ENCODE assay signal across 1 cellular context in the genomic region with DNA sequence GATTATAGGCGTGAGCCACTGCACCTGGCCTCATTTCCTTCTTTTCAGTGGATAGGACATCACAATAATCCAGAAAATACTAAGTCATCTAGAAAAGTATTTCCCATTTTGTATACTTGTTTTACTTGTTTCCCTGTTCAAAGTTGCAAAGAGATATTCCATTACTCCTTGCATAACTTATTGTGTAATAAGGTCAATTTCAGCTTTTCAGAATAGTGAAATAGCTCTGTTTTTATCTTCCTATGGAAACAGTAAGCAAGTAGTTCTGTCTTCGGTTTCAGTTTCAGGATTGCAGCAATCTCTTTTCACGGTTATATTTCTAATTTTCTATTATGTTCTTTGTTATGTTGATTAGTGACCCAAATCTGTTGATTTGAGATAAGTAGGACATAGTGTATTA.
A peak's percentile ranks its signal among the peaks of the same experiment; 100 is the strongest.
TF ChIP-seq lines count a peak whose summit lies in the region.

No MANE protein-coding gene starts in this region.

TF ChIP-seq in K562, 482 proteins besides CTCF, POLR2A, EP300 and RAD21:
- TF ChIP-seq PTRF (tag; IDR thresholded peaks at IDR 0.05) = no peak
- TF ChIP-seq, protein P1, sequence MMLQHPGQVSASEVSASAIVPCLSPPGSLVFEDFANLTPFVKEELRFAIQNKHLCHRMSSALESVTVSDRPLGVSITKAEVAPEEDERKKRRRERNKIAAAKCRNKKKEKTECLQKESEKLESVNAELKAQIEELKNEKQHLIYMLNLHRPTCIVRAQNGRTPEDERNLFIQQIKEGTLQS (IDR thresholded peaks at IDR 0.05) = no peak
- TF ChIP-seq, protein P1 (CRISPR knock-in tag; conservative IDR thresholded peaks at IDR 0.05) = no peak
- no peak for TF ChIP-seq SIN3B (IDR thresholded peaks at IDR 0.05; ENCODE audit: low read depth)
- no peak for TF ChIP-seq CEBPG (CRISPR knock-in tag; IDR thresholded peaks at IDR 0.05)
- TF ChIP-seq CEBPG (tag; conservative IDR thresholded peaks at IDR 0.05 in 1 of 2, IDR thresholded peaks at IDR 0.05 in 1 of 2) = peak in 1 of 2 experiments; percentile 67; a peak in 2 of 4 replicates
- TF ChIP-seq POLR2B (IDR thresholded peaks at IDR 0.05; ENCODE audit: low read depth, partially characterized antibody) = no peak
- no peak for TF ChIP-seq MYC (IDR thresholded peaks at IDR 0.05; ENCODE audit: low read depth, low read length)
- TF ChIP-seq MYC (CRISPR knock-in tag; IDR thresholded peaks at IDR 0.05; ENCODE audit: borderline replicate concordance, low read depth) = no peak
- TF ChIP-seq NBN (IDR thresholded peaks at IDR 0.05; ENCODE audit: low read depth) = no peak
- TF ChIP-seq, protein P2, sequence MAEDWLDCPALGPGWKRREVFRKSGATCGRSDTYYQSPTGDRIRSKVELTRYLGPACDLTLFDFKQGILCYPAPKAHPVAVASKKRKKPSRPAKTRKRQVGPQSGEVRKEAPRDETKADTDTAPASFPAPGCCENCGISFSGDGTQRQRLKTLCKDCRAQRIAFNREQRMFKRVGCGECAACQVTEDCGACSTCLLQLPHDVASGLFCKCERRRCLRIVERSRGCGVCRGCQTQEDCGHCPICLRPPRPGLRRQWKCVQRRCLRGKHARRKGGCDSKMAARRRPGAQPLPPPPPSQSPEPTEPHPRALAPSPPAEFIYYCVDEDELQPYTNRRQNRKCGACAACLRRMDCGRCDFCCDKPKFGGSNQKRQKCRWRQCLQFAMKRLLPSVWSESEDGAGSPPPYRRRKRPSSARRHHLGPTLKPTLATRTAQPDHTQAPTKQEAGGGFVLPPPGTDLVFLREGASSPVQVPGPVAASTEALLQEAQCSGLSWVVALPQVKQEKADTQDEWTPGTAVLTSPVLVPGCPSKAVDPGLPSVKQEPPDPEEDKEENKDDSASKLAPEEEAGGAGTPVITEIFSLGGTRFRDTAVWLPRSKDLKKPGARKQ (CRISPR knock-in tag; IDR thresholded peaks at IDR 0.05) = no peak
- TF ChIP-seq, protein P3, sequence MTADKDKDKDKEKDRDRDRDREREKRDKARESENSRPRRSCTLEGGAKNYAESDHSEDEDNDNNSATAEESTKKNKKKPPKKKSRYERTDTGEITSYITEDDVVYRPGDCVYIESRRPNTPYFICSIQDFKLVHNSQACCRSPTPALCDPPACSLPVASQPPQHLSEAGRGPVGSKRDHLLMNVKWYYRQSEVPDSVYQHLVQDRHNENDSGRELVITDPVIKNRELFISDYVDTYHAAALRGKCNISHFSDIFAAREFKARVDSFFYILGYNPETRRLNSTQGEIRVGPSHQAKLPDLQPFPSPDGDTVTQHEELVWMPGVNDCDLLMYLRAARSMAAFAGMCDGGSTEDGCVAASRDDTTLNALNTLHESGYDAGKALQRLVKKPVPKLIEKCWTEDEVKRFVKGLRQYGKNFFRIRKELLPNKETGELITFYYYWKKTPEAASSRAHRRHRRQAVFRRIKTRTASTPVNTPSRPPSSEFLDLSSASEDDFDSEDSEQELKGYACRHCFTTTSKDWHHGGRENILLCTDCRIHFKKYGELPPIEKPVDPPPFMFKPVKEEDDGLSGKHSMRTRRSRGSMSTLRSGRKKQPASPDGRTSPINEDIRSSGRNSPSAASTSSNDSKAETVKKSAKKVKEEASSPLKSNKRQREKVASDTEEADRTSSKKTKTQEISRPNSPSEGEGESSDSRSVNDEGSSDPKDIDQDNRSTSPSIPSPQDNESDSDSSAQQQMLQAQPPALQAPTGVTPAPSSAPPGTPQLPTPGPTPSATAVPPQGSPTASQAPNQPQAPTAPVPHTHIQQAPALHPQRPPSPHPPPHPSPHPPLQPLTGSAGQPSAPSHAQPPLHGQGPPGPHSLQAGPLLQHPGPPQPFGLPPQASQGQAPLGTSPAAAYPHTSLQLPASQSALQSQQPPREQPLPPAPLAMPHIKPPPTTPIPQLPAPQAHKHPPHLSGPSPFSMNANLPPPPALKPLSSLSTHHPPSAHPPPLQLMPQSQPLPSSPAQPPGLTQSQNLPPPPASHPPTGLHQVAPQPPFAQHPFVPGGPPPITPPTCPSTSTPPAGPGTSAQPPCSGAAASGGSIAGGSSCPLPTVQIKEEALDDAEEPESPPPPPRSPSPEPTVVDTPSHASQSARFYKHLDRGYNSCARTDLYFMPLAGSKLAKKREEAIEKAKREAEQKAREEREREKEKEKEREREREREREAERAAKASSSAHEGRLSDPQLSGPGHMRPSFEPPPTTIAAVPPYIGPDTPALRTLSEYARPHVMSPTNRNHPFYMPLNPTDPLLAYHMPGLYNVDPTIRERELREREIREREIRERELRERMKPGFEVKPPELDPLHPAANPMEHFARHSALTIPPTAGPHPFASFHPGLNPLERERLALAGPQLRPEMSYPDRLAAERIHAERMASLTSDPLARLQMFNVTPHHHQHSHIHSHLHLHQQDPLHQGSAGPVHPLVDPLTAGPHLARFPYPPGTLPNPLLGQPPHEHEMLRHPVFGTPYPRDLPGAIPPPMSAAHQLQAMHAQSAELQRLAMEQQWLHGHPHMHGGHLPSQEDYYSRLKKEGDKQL (CRISPR knock-in tag; IDR thresholded peaks at IDR 0.05; ENCODE audit: borderline replicate concordance) = no peak
- peak; percentile 65 for TF ChIP-seq CEBPB (tag; IDR thresholded peaks at IDR 0.05)
- TF ChIP-seq SMARCA5 (IDR thresholded peaks at IDR 0.05) = no peak
- TF ChIP-seq HLTF (IDR thresholded peaks at IDR 0.05) = no peak
- no peak for TF ChIP-seq ZNF695 (CRISPR knock-in tag; IDR thresholded peaks at IDR 0.05)
- TF ChIP-seq, protein P4, sequence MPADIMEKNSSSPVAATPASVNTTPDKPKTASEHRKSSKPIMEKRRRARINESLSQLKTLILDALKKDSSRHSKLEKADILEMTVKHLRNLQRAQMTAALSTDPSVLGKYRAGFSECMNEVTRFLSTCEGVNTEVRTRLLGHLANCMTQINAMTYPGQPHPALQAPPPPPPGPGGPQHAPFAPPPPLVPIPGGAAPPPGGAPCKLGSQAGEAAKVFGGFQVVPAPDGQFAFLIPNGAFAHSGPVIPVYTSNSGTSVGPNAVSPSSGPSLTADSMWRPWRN (IDR thresholded peaks at IDR 0.05; ENCODE audit: low read depth) = no peak
